In the genomic region with DNA sequence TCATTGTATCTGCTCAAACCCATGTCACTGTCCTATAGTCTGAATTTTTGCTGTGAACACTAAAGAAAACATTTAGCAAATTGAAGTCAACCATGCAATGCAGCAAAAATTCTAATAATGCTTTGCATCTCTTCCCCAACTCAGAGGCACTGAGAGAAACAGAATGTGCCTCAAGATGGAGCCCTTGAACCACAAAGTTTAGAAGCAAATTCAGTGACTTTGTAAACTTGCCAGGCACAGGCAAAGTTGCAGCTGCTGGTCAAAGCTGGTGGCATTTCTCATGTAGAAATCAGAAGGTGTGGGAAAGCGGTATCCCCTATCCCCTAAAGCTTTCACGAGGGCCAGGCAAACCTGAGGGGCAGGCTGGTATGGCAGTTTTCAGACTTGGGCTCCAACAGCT, we compare ENCODE assay signal across 8 cellular contexts.
DNase-seq lines count a peak whose midpoint lies in the region; ATAC-seq and TF ChIP-seq lines count a peak whose summit lies in the region.

No MANE protein-coding gene starts in this region.

- TF ChIP-seq POLR2A in esophagus squamous epithelium (IDR thresholded peaks at IDR 0.05), result no peak

- H3K9me3 Mint-ChIP-seq in activated CD4-positive, alpha-beta memory T cell treated with anti-CD3 and anti-CD28 coated beads for 36 hours, result no peaks in the 10 kb centered on the region
- H3K9me3 Mint-ChIP-seq in activated CD4-positive, alpha-beta memory T cell treated with anti-CD3 and anti-CD28 coated beads, Interleukin-2, amount 10 ng/mL, durations not matched to agents 7 days and 5 days, result no peaks in the 10 kb centered on the region
- H3K9me3 Mint-ChIP-seq in neural crest cell, result peaks cover 7% of the 10 kb centered on the region
- no peaks in the 10 kb centered on the region for H3K9me3 Mint-ChIP-seq in T-helper 2 cell treated with Interferon-gamma antibody and Interleukin-4, amounts not matched to agents 5 μg/mL and 100 μg/mL, for 36 hours

- H3K4me3 ChIP-seq in esophagus squamous epithelium, result no peak overlapping the region

- no peaks in the 10 kb centered on the region for H3K27me3 ChIP-seq in esophagus squamous epithelium

- peaks cover 0 to 7% (median 0%) of the 10 kb centered on the region in 3 donors for H3K4me1 ChIP-seq in esophagus squamous epithelium

- ATAC-seq in HG03571 (IDR thresholded peaks at IDR 0.05; ENCODE audit: unreplicated experiment), result no peak
- no peak for ATAC-seq in HG02759 (IDR thresholded peaks at IDR 0.05; ENCODE audit: unreplicated experiment)

- no peaks in the 10 kb centered on the region for H3K9me3 ChIP-seq in esophagus squamous epithelium

- DNase-seq in activated CD4-positive, alpha-beta memory T cell treated with anti-CD3 and anti-CD28 coated beads for 36 hours, result peak; percentile 8
- no peak for DNase-seq in activated CD4-positive, alpha-beta memory T cell treated with anti-CD3 and anti-CD28 coated beads, Interleukin-2, amount 10 ng/mL, durations not matched to agents 7 days and 5 days
- DNase-seq in RKO (ENCODE audit: low spot score), result peak; percentile 84
- no peak for DNase-seq in esophagus squamous epithelium (lab: John Stamatoyannopoulos, UW)
- no peak for DNase-seq in neural crest cell (ENCODE audit: low read depth, low spot score)
- no peak for DNase-seq in T-helper 2 cell treated with Interferon-gamma antibody and Interleukin-4, amounts not matched to agents 5 μg/mL and 100 μg/mL, for 36 hours (ENCODE audit: low spot score)

- no peak overlapping the region for H3K27ac Mint-ChIP-seq in activated CD4-positive, alpha-beta memory T cell treated with anti-CD3 and anti-CD28 coated beads for 36 hours
- H3K27ac Mint-ChIP-seq in activated CD4-positive, alpha-beta memory T cell treated with anti-CD3 and anti-CD28 coated beads, Interleukin-2, amount 10 ng/mL, durations not matched to agents 7 days and 5 days, result no peak overlapping the region
- no peak overlapping the region for H3K27ac Mint-ChIP-seq in neural crest cell (ENCODE audit: unreplicated experiment)
- H3K27ac Mint-ChIP-seq in T-helper 2 cell treated with Interferon-gamma antibody and Interleukin-4, amounts not matched to agents 5 μg/mL and 100 μg/mL, for 36 hours, result no peak overlapping the region

- 7 to 9% methylated on average over 2 of the region's 2 CpGs for WGBS in esophagus squamous epithelium, 2 donors

- no peak overlapping the region for H3K4me3 Mint-ChIP-seq in activated CD4-positive, alpha-beta memory T cell treated with anti-CD3 and anti-CD28 coated beads for 36 hours
- H3K4me3 Mint-ChIP-seq in activated CD4-positive, alpha-beta memory T cell treated with anti-CD3 and anti-CD28 coated beads, Interleukin-2, amount 10 ng/mL, durations not matched to agents 7 days and 5 days, result no peak overlapping the region
- H3K4me3 Mint-ChIP-seq in neural crest cell, result no peak overlapping the region
- H3K4me3 Mint-ChIP-seq in T-helper 2 cell treated with Interferon-gamma antibody and Interleukin-4, amounts not matched to agents 5 μg/mL and 100 μg/mL, for 36 hours, result no peak overlapping the region

- intact Hi-C loops in activated CD4-positive, alpha-beta memory T cell treated with anti-CD3 and anti-CD28 coated beads for 36 hours (cut with micrococcal nuclease), result loop anchor here (10.0 kb wide), 1 partner anchor 432 kb away; no protein-coding TSS in a partner anchor
- intact Hi-C loops in esophagus squamous epithelium (cut with DNase I), result no loop called here

- peak in 5 of 6 experiments; percentile 26 to 53 (median 36) for TF ChIP-seq CTCF in esophagus squamous epithelium (IDR thresholded peaks at IDR 0.05)
- peak; percentile 60 for TF ChIP-seq CTCF in neural crest cell (conservative IDR thresholded peaks at IDR 0.05)

- peaks cover 2% of the 10 kb centered on the region for H3K4me1 Mint-ChIP-seq in activated CD4-positive, alpha-beta memory T cell treated with anti-CD3 and anti-CD28 coated beads for 36 hours (ENCODE audit: low read depth)
- no peaks in the 10 kb centered on the region for H3K4me1 Mint-ChIP-seq in activated CD4-positive, alpha-beta memory T cell treated with anti-CD3 and anti-CD28 coated beads, Interleukin-2, amount 10 ng/mL, durations not matched to agents 7 days and 5 days
- H3K4me1 Mint-ChIP-seq in neural crest cell, result no peaks in the 10 kb centered on the region
- H3K4me1 Mint-ChIP-seq in T-helper 2 cell treated with Interferon-gamma antibody and Interleukin-4, amounts not matched to agents 5 μg/mL and 100 μg/mL, for 36 hours (ENCODE audit: low read depth), result no peaks in the 10 kb centered on the region

- CTCF ChIA-PET in activated CD4-positive, alpha-beta memory T cell treated with anti-CD3 and anti-CD28 coated beads for 36 hours (lab: Charles Lee), result interaction anchor here (0.6 to 3.5 kb wide), 5 partner anchors 260 to 1534 kb away, joined by 3 to 13 read pairs (median 5); no protein-coding TSS in a partner anchor
- CTCF ChIA-PET in activated CD4-positive, alpha-beta memory T cell treated with anti-CD3 and anti-CD28 coated beads, Interleukin-2, amount 10 ng/mL, durations not matched to agents 7 days and 5 days (lab: Charles Lee), result no interaction called here

- no peaks in the 10 kb centered on the region for H3K36me3 ChIP-seq in esophagus squamous epithelium

- POLR2A ChIA-PET in activated CD4-positive, alpha-beta memory T cell treated with anti-CD3 and anti-CD28 coated beads for 36 hours (lab: Charles Lee), result no interaction called here
- POLR2A ChIA-PET in activated CD4-positive, alpha-beta memory T cell treated with anti-CD3 and anti-CD28 coated beads, Interleukin-2, amount 10 ng/mL, durations not matched to agents 7 days and 5 days (lab: Charles Lee), result no interaction called here

- no peaks in the 10 kb centered on the region for H3K36me3 Mint-ChIP-seq in activated CD4-positive, alpha-beta memory T cell treated with anti-CD3 and anti-CD28 coated beads for 36 hours
- no peaks in the 10 kb centered on the region for H3K36me3 Mint-ChIP-seq in activated CD4-positive, alpha-beta memory T cell treated with anti-CD3 and anti-CD28 coated beads, Interleukin-2, amount 10 ng/mL, durations not matched to agents 7 days and 5 days (ENCODE audit: low read depth)
- peaks cover 2% of the 10 kb centered on the region for H3K36me3 Mint-ChIP-seq in neural crest cell (ENCODE audit: low read depth)
- no peaks in the 10 kb centered on the region for H3K36me3 Mint-ChIP-seq in T-helper 2 cell treated with Interferon-gamma antibody and Interleukin-4, amounts not matched to agents 5 μg/mL and 100 μg/mL, for 36 hours (ENCODE audit: low read depth)

- no peak overlapping the region for H3K27ac ChIP-seq in esophagus squamous epithelium

- peaks cover 3% of the 10 kb centered on the region for H3K27me3 Mint-ChIP-seq in activated CD4-positive, alpha-beta memory T cell treated with anti-CD3 and anti-CD28 coated beads for 36 hours
- peaks cover 2% of the 10 kb centered on the region for H3K27me3 Mint-ChIP-seq in activated CD4-positive, alpha-beta memory T cell treated with anti-CD3 and anti-CD28 coated beads, Interleukin-2, amount 10 ng/mL, durations not matched to agents 7 days and 5 days
- H3K27me3 Mint-ChIP-seq in neural crest cell (ENCODE audit: low read depth), result no peaks in the 10 kb centered on the region
- H3K27me3 Mint-ChIP-seq in T-helper 2 cell treated with Interferon-gamma antibody and Interleukin-4, amounts not matched to agents 5 μg/mL and 100 μg/mL, for 36 hours (ENCODE audit: low read depth), result peaks cover 5% of the 10 kb centered on the region

Comparison
In these comparisons a context has a peak if more than half of its experiments do, and no peak if none do; other contexts are left out.
1. DNase-seq: peak in activated CD4-positive, alpha-beta memory T cell treated with anti-CD3 and anti-CD28 coated beads for 36 hours (single experiment) and RKO (single experiment); none in activated CD4-positive, alpha-beta memory T cell treated with anti-CD3 and anti-CD28 coated beads, Interleukin-2, amount 10 ng/mL, durations not matched to agents 7 days and 5 days (single experiment), esophagus squamous epithelium (single experiment), neural crest cell (single experiment) and T-helper 2 cell treated with Interferon-gamma antibody and Interleukin-4, amounts not matched to agents 5 μg/mL and 100 μg/mL, for 36 hours (single experiment).